ENCODE assay signal across 37 cellular contexts in genomic region chr2:9968940-9969497, GRCh38.
"Had no signal": no experiment of that assay in that cellular context is flagged by ENCODE, and none has a peak within 500 bp of the region (broad histone marks: within the 10 kb centered on the region; RNA-seq: fewer than 3 reads in every experiment).

No MANE protein-coding gene starts in this region.

- H3K27ac Mint-ChIP-seq: activated CD4-positive, alpha-beta memory T cell treated with anti-CD3 and anti-CD28 coated beads for 36 hours; activated naive CD8-positive, alpha-beta T cell treated with anti-CD3 and anti-CD28 coated beads, Interleukin-2, amount 50 U/mL, for 24 hours; neural progenitor cell; stimulated activated effector memory CD8-positive, alpha-beta T cell treated with anti-CD3 and anti-CD28 coated beads, Interleukin-12 subunit alpha, Interleukin-12 subunit beta, amount 100 ng/mL, for 72 hours; stimulated activated naive CD8-positive, alpha-beta T cell treated with anti-CD3 and anti-CD28 coated beads, Interleukin-15, Interleukin-2, amounts not matched to agents 100 ng/mL and 50 ng/mL, for 24 hours; T-helper 1 cell treated with Interleukin-12 subunit alpha and Interleukin-12 subunit beta and Interleukin-4 antibody, amounts not matched to agents 30 μg/mL and 1 μg/mL, for 36 hours had no signal

- H3K4me3 ChIP-seq: breast epithelium, esophagus squamous epithelium, heart right ventricle, left ventricle myocardium inferior, neural progenitor cell, skin epidermis had no signal

- H3K36me3 Mint-ChIP-seq: activated CD4-positive, alpha-beta memory T cell treated with anti-CD3 and anti-CD28 coated beads for 36 hours; naive thymus-derived CD8-positive, alpha-beta T cell; neural progenitor cell; stimulated activated effector memory CD8-positive, alpha-beta T cell treated with anti-CD3 and anti-CD28 coated beads, Interleukin-12 subunit alpha, Interleukin-12 subunit beta, amount 100 ng/mL, for 72 hours had no signal

- H3K9ac ChIP-seq: neural progenitor cell, SK-N-SH had no signal

- H3K9me3 Mint-ChIP-seq: activated CD4-positive, alpha-beta memory T cell treated with anti-CD3 and anti-CD28 coated beads for 36 hours; activated naive CD4-positive, alpha-beta T cell treated with anti-CD3 and anti-CD28 coated beads, Interleukin-2, amount 50 U/mL, for 24 hours; activated naive CD8-positive, alpha-beta T cell treated with anti-CD3 and anti-CD28 coated beads, Interleukin-2, amount 50 U/mL, for 24 hours; naive thymus-derived CD8-positive, alpha-beta T cell; neural progenitor cell; stimulated activated effector memory CD8-positive, alpha-beta T cell treated with anti-CD3 and anti-CD28 coated beads, Interleukin-12 subunit alpha, Interleukin-12 subunit beta, amount 100 ng/mL, for 72 hours; stimulated activated naive CD8-positive, alpha-beta T cell treated with anti-CD3 and anti-CD28 coated beads, Interleukin-15, Interleukin-2, amounts not matched to agents 100 ng/mL and 50 ng/mL, for 24 hours; T-helper 1 cell treated with Interleukin-12 subunit alpha and Interleukin-12 subunit beta and Interleukin-4 antibody, amounts not matched to agents 30 μg/mL and 1 μg/mL, for 36 hours had no signal

- DNase-seq: activated CD4-positive, alpha-beta memory T cell treated with anti-CD3 and anti-CD28 coated beads for 36 hours; activated CD4-positive, alpha-beta T cell treated with anti-CD3 and anti-CD28 coated beads for 48 hours; activated CD8-positive, alpha-beta memory T cell treated with anti-CD3 and anti-CD28 coated beads, Interleukin-2, amount 50 U/mL, for 4 hours; activated gamma-delta T cell; activated naive CD8-positive, alpha-beta T cell treated with anti-CD3 and anti-CD28 coated beads, Interleukin-2, amount 50 U/mL, for 24 hours; activated T-cell treated with anti-CD3 and anti-CD28 coated beads, Interleukin-2, amount 50 U/mL, for 1 hour; amygdala; central memory CD4-positive, alpha-beta T cell; dermis blood vessel endothelial cell; effector CD4-positive, alpha-beta T cell; esophagus squamous epithelium; foreskin melanocyte; heart right ventricle; kidney glomerular epithelial cell; left ventricle myocardium inferior; mammary epithelial cell; midbrain; naive thymus-derived CD8-positive, alpha-beta T cell; occipital lobe; right cardiac atrium; SK-N-SH; stimulated activated CD4-positive, alpha-beta T cell treated with anti-CD3 and anti-CD28 coated beads, Interleukin-12 subunit alpha, Interleukin-12 subunit beta, amount 100 ng/mL, for 4 hours; stimulated activated CD4-positive, alpha-beta T cell treated with anti-CD3 and anti-CD28 coated beads, Interleukin-4, amount 100 ng/mL, for 1 hour; substantia nigra; SW 1271; T-helper 9 cell had no signal

- H3K4me2 ChIP-seq: neural progenitor cell, SK-N-SH had no signal

- H3K9me3 ChIP-seq: breast epithelium, esophagus squamous epithelium, heart right ventricle, left ventricle myocardium inferior, SK-N-SH had no signal

- H3K27me3 Mint-ChIP-seq: activated CD4-positive, alpha-beta memory T cell treated with anti-CD3 and anti-CD28 coated beads for 36 hours; activated naive CD4-positive, alpha-beta T cell treated with anti-CD3 and anti-CD28 coated beads, Interleukin-2, amount 50 U/mL, for 24 hours; naive thymus-derived CD8-positive, alpha-beta T cell; stimulated activated naive CD8-positive, alpha-beta T cell treated with anti-CD3 and anti-CD28 coated beads, Interleukin-15, Interleukin-2, amounts not matched to agents 100 ng/mL and 50 ng/mL, for 24 hours had no signal

- H3K4me3 Mint-ChIP-seq: activated CD4-positive, alpha-beta memory T cell treated with anti-CD3 and anti-CD28 coated beads for 36 hours; activated naive CD4-positive, alpha-beta T cell treated with anti-CD3 and anti-CD28 coated beads, Interleukin-2, amount 50 U/mL, for 24 hours; activated naive CD8-positive, alpha-beta T cell treated with anti-CD3 and anti-CD28 coated beads, Interleukin-2, amount 50 U/mL, for 24 hours; naive thymus-derived CD8-positive, alpha-beta T cell; neural progenitor cell; stimulated activated effector memory CD8-positive, alpha-beta T cell treated with anti-CD3 and anti-CD28 coated beads, Interleukin-12 subunit alpha, Interleukin-12 subunit beta, amount 100 ng/mL, for 72 hours; stimulated activated naive CD8-positive, alpha-beta T cell treated with anti-CD3 and anti-CD28 coated beads, Interleukin-15, Interleukin-2, amounts not matched to agents 100 ng/mL and 50 ng/mL, for 24 hours; T-helper 1 cell treated with Interleukin-12 subunit alpha and Interleukin-12 subunit beta and Interleukin-4 antibody, amounts not matched to agents 30 μg/mL and 1 μg/mL, for 36 hours had no signal

- H3K36me3 ChIP-seq: breast epithelium, left ventricle myocardium inferior, neural progenitor cell had no signal

- FAIRE-seq: endometrium, TTC549 had no signal

- ATAC-seq: activated CD4-positive, CD25-positive, alpha-beta regulatory T cell treated with anti-CD3 and anti-CD28 coated beads, Interleukin-2, amount 50 U/mL, for 24 hours; activated naive CD8-positive, alpha-beta T cell treated with anti-CD3 and anti-CD28 coated beads, Interleukin-2, amount 50 U/mL, for 24 hours; heart right ventricle; naive thymus-derived CD8-positive, alpha-beta T cell; right cardiac atrium; stimulated activated effector memory CD8-positive, alpha-beta T cell treated with anti-CD3 and anti-CD28 coated beads, Interleukin-12 subunit alpha, Interleukin-12 subunit beta, amount 100 ng/mL, for 72 hours had no signal

- H2AFZ ChIP-seq: neural progenitor cell had no signal

- H3K27ac ChIP-seq: breast epithelium, esophagus squamous epithelium, heart right ventricle, left ventricle myocardium inferior, neural progenitor cell, VCaP had no signal

- H3K27me3 ChIP-seq: breast epithelium, esophagus squamous epithelium, heart right ventricle, neural progenitor cell had no signal
